Comparison of ENCODE assay signal across 9 cellular contexts in the genomic region with DNA sequence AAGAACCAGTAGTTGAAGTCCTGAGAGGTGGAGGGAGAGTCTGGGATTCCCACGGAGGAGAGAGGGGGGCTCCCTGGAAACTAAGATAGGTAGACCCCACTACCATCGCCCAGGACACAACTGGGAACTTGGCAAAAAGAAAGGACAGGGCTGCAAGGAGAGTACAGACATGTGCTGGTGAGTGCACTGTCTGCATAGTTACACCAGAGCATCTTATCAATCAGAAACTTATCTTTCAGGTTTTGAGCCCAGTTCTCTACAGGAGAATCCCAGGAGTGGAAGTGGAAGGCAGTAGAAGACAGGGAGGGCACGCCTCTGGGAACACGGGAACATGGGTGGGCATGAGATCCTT. TPM values are rescaled to one million over a fixed set of nuclear protein-coding genes. Genes with fewer than 3 reads are reported as not detected.
DNase-seq lines count a peak whose midpoint lies in the region; ATAC-seq and TF ChIP-seq lines count a peak whose summit lies in the region.
"Had no signal": no experiment of that assay in that cellular context is flagged by ENCODE, and none has a peak within 500 bp of the region (broad histone marks: within the 10 kb centered on the region; RNA-seq: fewer than 3 reads in every experiment).

No MANE protein-coding gene starts in this region.

- no peaks in the 10 kb centered on the region for H3K9me3 Mint-ChIP-seq in activated B cell treated with CpG ODN at 0.5 μM for 24 hours

- H3K27ac ChIP-seq in left ventricle myocardium inferior (replicated peaks) (peak overlapping the region; percentile 81), lung (ENCODE audit: low read depth in 1 of 2, low read length in 1 of 2) (peak overlapping the region; percentile 24 to 87), vagina (peak overlapping the region; percentile 18)

- no peaks in the 10 kb centered on the region for H3K27me3 Mint-ChIP-seq in activated B cell treated with CpG ODN at 0.5 μM for 24 hours

- POLR2A ChIA-PET in activated B cell treated with CpG ODN at 0.5 μM for 24 hours (lab: Charles Lee), result interaction anchor here (0.6 to 9.2 kb wide), 18 partner anchors 9 to 1412 kb away, joined by 3 to 580 read pairs (median 8); partner anchors contain the start of genes ABHD16A, ATP6V1G2, BAG6 and C6orf47

- H3K9me3 ChIP-seq in left ventricle myocardium inferior (replicated peaks) (no peaks in the 10 kb centered on the region), lung (ENCODE audit: control insufficient read depth in 2 of 2, insufficient read depth in 1 of 2, low read length in 1 of 2) (no peaks in the 10 kb centered on the region), vagina (no peaks in the 10 kb centered on the region)

- no peak for TF ChIP-seq POLR2A in vagina (IDR thresholded peaks at IDR 0.05)

- H3K4me1 Mint-ChIP-seq in activated B cell treated with CpG ODN at 0.5 μM for 24 hours, result peaks cover 89% of the 10 kb centered on the region

- H3K36me3 ChIP-seq in left ventricle myocardium inferior, result peaks cover 29% of the 10 kb centered on the region
- peaks cover 6 to 18% of the 10 kb centered on the region in 2 donors for H3K36me3 ChIP-seq in lung (ENCODE audit: control insufficient read depth in 2 of 2, insufficient read depth in 2 of 2, low read length in 2 of 2)
- peaks cover 0 to 31% of the 10 kb centered on the region in 2 donors for H3K36me3 ChIP-seq in vagina

- TF ChIP-seq CTCF in left ventricle myocardium inferior (IDR thresholded peaks at IDR 0.05; ENCODE audit: borderline replicate concordance), result no peak
- no peak for TF ChIP-seq CTCF in activated B cell treated with CpG ODN at 0.5 μM for 24 hours (IDR thresholded peaks at IDR 0.05)
- TF ChIP-seq CTCF in lung (IDR thresholded peaks at IDR 0.05; ENCODE audit: control extremely low read depth, extremely low read depth), result no peak
- TF ChIP-seq CTCF in vagina (IDR thresholded peaks at IDR 0.05), result no peak

- H3K4me3 ChIP-seq in left ventricle myocardium inferior (peak overlapping the region; percentile 21), lung (no peak overlapping the region), vagina (no peak overlapping the region)

- ATAC-seq in Right ventricle myocardium superior (ENCODE audit: poor library complexity) (no peak), activated B cell treated with CpG ODN at 0.5 μM for 24 hours (ENCODE audit: low read depth) (peak; percentile 5), lung (ENCODE audit: insufficient read depth, low FRiP score) (no peak), esophagus mucosa (no peak)

- H3K4me3 Mint-ChIP-seq in activated B cell treated with CpG ODN at 0.5 μM for 24 hours, result peak overlapping the region; percentile 83

- H3K36me3 Mint-ChIP-seq in activated B cell treated with CpG ODN at 0.5 μM for 24 hours (ENCODE audit: low read depth), result peaks cover 21% of the 10 kb centered on the region

- DNase-seq in left ventricle myocardium inferior, result no peak
- no peak for DNase-seq in Right ventricle myocardium superior
- no peak for DNase-seq in activated B cell treated with CpG ODN at 0.5 μM for 24 hours
- no peak for DNase-seq in lung (ENCODE audit: low spot score)
- no peak for DNase-seq in vagina (ENCODE audit: extremely low spot score in 2 of 2)
- DNase-seq in NCI-H187 (lab: John Stamatoyannopoulos, UW), result no peak
- DNase-seq in NCI-H1694 (lab: John Stamatoyannopoulos, UW), result no peak
- DNase-seq: COR-L47 had no signal

- H3K4me1 ChIP-seq in left ventricle myocardium inferior (peaks cover 48% of the 10 kb centered on the region), lung (ENCODE audit: control insufficient read depth in 2 of 2, insufficient read depth in 2 of 2, low read length in 2 of 2) (peaks cover 0 to 27% of the 10 kb centered on the region in 2 donors), vagina (peaks cover 23% of the 10 kb centered on the region)

- 45 to 50% methylated on average over 4 of the region's 4 CpGs for WGBS in lung, 2 donors

- H3K27ac Mint-ChIP-seq in activated B cell treated with CpG ODN at 0.5 μM for 24 hours, result peak overlapping the region; percentile 94

- CTCF ChIA-PET in activated B cell treated with CpG ODN at 0.5 μM for 24 hours (lab: Charles Lee), result interaction anchor here (1.0 to 25.8 kb wide), 4 partner anchors 9 to 38 kb away, joined by 3 to 773 read pairs (median 316); partner anchors contain the start of genes LST1, LTA, LTB and NCR3

- H3K27me3 ChIP-seq in left ventricle myocardium inferior (ENCODE audit: low read depth) (no peaks in the 10 kb centered on the region), lung (ENCODE audit: control insufficient read depth, insufficient read depth) (no peaks in the 10 kb centered on the region), vagina (no peaks in the 10 kb centered on the region)

- intact Hi-C loops in left ventricle myocardium inferior (cut with micrococcal nuclease) (no loop called here), Right ventricle myocardium superior (cut with DNase I) (no loop called here), activated B cell treated with CpG ODN at 0.5 μM for 24 hours (cut with micrococcal nuclease) (loop anchor here (1.0 kb wide), 2 partner anchors 12 to 21 kb away; partner anchors contain the start of gene NFKBIL1), vagina (cut with DNase I) (no loop called here)

RNA-seq across cellular contexts. Expression of gene NFKBIL1, which starts 12.2 kb away (rescaled TPM):
- total RNA-seq in left ventricle myocardium inferior (11.5 TPM), Right ventricle myocardium superior (9.2 TPM), activated B cell treated with CpG ODN at 0.5 μM for 24 hours (11.7 and 16.7 TPM in 2 replicates), lung (10 to 100 TPM; 13.5 to 19.2 TPM), vagina (14.2 TPM), esophagus mucosa (13.9 TPM)
- 10 to 100 TPM; 18.9 to 32.2 TPM for polyA plus RNA-seq in lung

RNA-seq across cellular contexts. Expression of gene LTA, which starts 12.5 kb away (rescaled TPM):
- not detected for total RNA-seq in left ventricle myocardium inferior
- not detected for total RNA-seq in Right ventricle myocardium superior
- 60.4 and 66.0 TPM in 2 replicates for total RNA-seq in activated B cell treated with CpG ODN at 0.5 μM for 24 hours
- total RNA-seq in lung, result 1 to 10 TPM in 1 of 2 donors, under 1 TPM in 1; 0.54 to 1.2 TPM
- under 1 TPM; 0.28 to 0.40 TPM for polyA plus RNA-seq in lung
- total RNA-seq in vagina, result not detected
- not detected for total RNA-seq in esophagus mucosa

RNA-seq across cellular contexts. Expression of gene ATP6V1G2, which starts 13.2 kb away (rescaled TPM):
- total RNA-seq in left ventricle myocardium inferior (1.6 TPM), Right ventricle myocardium superior (2.3 TPM), activated B cell treated with CpG ODN at 0.5 μM for 24 hours (1.9 and 3.2 TPM in 2 replicates), lung (1 to 10 TPM in 1 of 2 donors, under 1 TPM in 1; 0.28 to 1.5 TPM), vagina (5.4 TPM), esophagus mucosa (not detected)
- under 1 TPM; 0.47 to 0.56 TPM for polyA plus RNA-seq in lung

RNA-seq across cellular contexts. Expression of gene TNF, which starts 15.8 kb away (rescaled TPM):
- total RNA-seq in left ventricle myocardium inferior (0.47 TPM), Right ventricle myocardium superior (0.59 TPM), activated B cell treated with CpG ODN at 0.5 μM for 24 hours (135 and 139 TPM in 2 replicates), lung (1 to 10 TPM in 1 of 2 donors, under 1 TPM in 1; 0.23 to 6.6 TPM), vagina (not detected), esophagus mucosa (0.24 TPM)
- polyA plus RNA-seq in lung, result 10 to 100 TPM in 1 of 2 donors, 1 to 10 TPM in 1; 1.6 to 15.7 TPM

RNA-seq across cellular contexts. Expression of gene DDX39B, which starts 17.8 kb away (rescaled TPM):
- total RNA-seq in left ventricle myocardium inferior (179 TPM), Right ventricle myocardium superior (145 TPM), activated B cell treated with CpG ODN at 0.5 μM for 24 hours (431 and 484 TPM in 2 replicates), lung (100 to 1,000 TPM; 316 to 418 TPM), vagina (299 TPM), esophagus mucosa (174 TPM)
- 100 to 1,000 TPM; 318 to 354 TPM for polyA plus RNA-seq in lung

Comparison
In these comparisons a context has a peak if more than half of its experiments do, and no peak if none do; other contexts are left out.
1. H3K27ac ChIP-seq: peak in every context shown above with its lines; median percentile 81 in left ventricle myocardium inferior; 56 in lung; 18 in vagina.
2. RNA of gene LTA, which starts 12.5 kb away (total RNA-seq): 60.4 to 66.0 TPM in activated B cell treated with CpG ODN at 0.5 μM for 24 hours; 0.54 to 1.2 TPM in lung, not detected in esophagus mucosa (single experiment), not detected in left ventricle myocardium inferior (single experiment), not detected in Right ventricle myocardium superior (single experiment) and not detected in vagina (single experiment); every median in the first group is over 10 times any median in the second.